Comparison of ENCODE assay signal across 19 cellular contexts in genomic region chr3:178456942-178457341, GRCh38.
DNase-seq lines count a peak whose midpoint lies in the region; ATAC-seq and TF ChIP-seq lines count a peak whose summit lies in the region.
"Had no signal": no experiment of that assay in that cellular context is flagged by ENCODE, and none has a peak within 500 bp of the region (broad histone marks: within the 10 kb centered on the region; RNA-seq: fewer than 3 reads in every experiment).

No MANE protein-coding gene starts in this region.

- H3K36me3 ChIP-seq in endodermal cell (ENCODE audit: control insufficient read depth, insufficient read depth, low read length) (no peaks in the 10 kb centered on the region), neural progenitor cell (no peaks in the 10 kb centered on the region)
- H3K36me3 ChIP-seq: BLaER1, tibial nerve had no signal

- H3K27ac ChIP-seq in endodermal cell (ENCODE audit: low read depth, low read length) (peak overlapping the region; percentile 49), neural progenitor cell (no peak overlapping the region)
- H3K27ac ChIP-seq: BLaER1, GM23248, PC-9, tibial nerve had no signal

- H3K27me3 ChIP-seq in endodermal cell (ENCODE audit: control insufficient read depth, insufficient read depth, low read length, poor library complexity, severe bottlenecking), result no peaks in the 10 kb centered on the region
- H3K27me3 ChIP-seq in neural progenitor cell, result no peaks in the 10 kb centered on the region
- H3K27me3 ChIP-seq: BLaER1 had no signal

- H3K4me1 ChIP-seq in endodermal cell (ENCODE audit: control insufficient read depth, insufficient read depth, low read length), result peaks cover 6% of the 10 kb centered on the region
- H3K4me1 ChIP-seq in neural progenitor cell, result peaks cover 3% of the 10 kb centered on the region
- H3K4me1 ChIP-seq: BLaER1 had no signal

- H3K9me3 Mint-ChIP-seq in endodermal cell (peaks cover 10% of the 10 kb centered on the region), neural progenitor cell (peaks cover 2% of the 10 kb centered on the region)
- H3K9me3 Mint-ChIP-seq in activated T-helper 17 cell treated with anti-CD3 and anti-CD28 coated beads, Interleukin-2, amount 50 U/mL, for 72 hours, result no peaks in the 10 kb centered on the region
- H3K9me3 Mint-ChIP-seq: activated T-helper 1 cell treated with anti-CD3 and anti-CD28 coated beads, Interleukin-12 subunit alpha, Interleukin-12 subunit beta, Interleukin-2, Interleukin-4 antibody, amounts not matched to agents 30 ng/mL and 10 ng/mL and 1 ng/mL, durations not matched to agents 14 hours and 24 hours and 36 hours had no signal

- H3K4me3 ChIP-seq in endodermal cell (ENCODE audit: low read length), result no peak overlapping the region
- H3K4me3 ChIP-seq in neural progenitor cell, result no peak overlapping the region
- H3K4me3 ChIP-seq: BLaER1, GM23248, PC-9, tibial nerve had no signal

- H3K9ac ChIP-seq in endodermal cell (ENCODE audit: extremely low read depth, low read length, poor library complexity, severe bottlenecking) (no peak overlapping the region), neural progenitor cell (no peak overlapping the region)
- H3K9ac ChIP-seq: BLaER1, GM23248 had no signal

- H3K4me3 Mint-ChIP-seq in endodermal cell (no peak overlapping the region), neural progenitor cell (no peak overlapping the region), T-helper 17 cell (no peak overlapping the region)
- H3K4me3 Mint-ChIP-seq in activated T-helper 17 cell treated with anti-CD3 and anti-CD28 coated beads, Interleukin-2, amount 50 U/mL, for 72 hours, result no peak overlapping the region
- H3K4me3 Mint-ChIP-seq: activated CD8-positive, alpha-beta T cell treated with anti-CD3 and anti-CD28 coated beads, Interleukin-2, amount 10 ng/mL, durations not matched to agents 7 days and 5 days; activated T-helper 1 cell treated with anti-CD3 and anti-CD28 coated beads, Interleukin-12 subunit alpha, Interleukin-12 subunit beta, Interleukin-2, Interleukin-4 antibody, amounts not matched to agents 30 ng/mL and 10 ng/mL and 1 ng/mL, durations not matched to agents 14 hours and 24 hours and 36 hours had no signal

- H3K79me2 ChIP-seq in neural progenitor cell (ENCODE audit: low read depth), result no peaks in the 10 kb centered on the region

- H3K4me1 Mint-ChIP-seq in endodermal cell (peaks cover 3% of the 10 kb centered on the region), neural progenitor cell (peaks cover 16% of the 10 kb centered on the region), T-helper 17 cell (peaks cover 2% of the 10 kb centered on the region)
- no peaks in the 10 kb centered on the region for H3K4me1 Mint-ChIP-seq in activated T-helper 17 cell treated with anti-CD3 and anti-CD28 coated beads, Interleukin-2, amount 50 U/mL, for 72 hours

- TF ChIP-seq CTCF in endodermal cell (conservative IDR thresholded peaks at IDR 0.05), result no peak
- no peak for TF ChIP-seq CTCF in neural progenitor cell (IDR thresholded peaks at IDR 0.05)

- H3K27ac Mint-ChIP-seq in endodermal cell, result no peak overlapping the region
- H3K27ac Mint-ChIP-seq in neural progenitor cell, result peak overlapping the region; percentile 51
- no peak overlapping the region for H3K27ac Mint-ChIP-seq in activated T-helper 17 cell treated with anti-CD3 and anti-CD28 coated beads, Interleukin-2, amount 50 U/mL, for 72 hours
- no peak overlapping the region for H3K27ac Mint-ChIP-seq in T-helper 17 cell
- H3K27ac Mint-ChIP-seq: activated CD8-positive, alpha-beta T cell treated with anti-CD3 and anti-CD28 coated beads, Interleukin-2, amount 10 ng/mL, durations not matched to agents 7 days and 5 days; activated T-helper 1 cell treated with anti-CD3 and anti-CD28 coated beads, Interleukin-12 subunit alpha, Interleukin-12 subunit beta, Interleukin-2, Interleukin-4 antibody, amounts not matched to agents 30 ng/mL and 10 ng/mL and 1 ng/mL, durations not matched to agents 14 hours and 24 hours and 36 hours had no signal

- H4K20me1 ChIP-seq in neural progenitor cell (ENCODE audit: low read depth), result no peaks in the 10 kb centered on the region
- H4K20me1 ChIP-seq: BLaER1 had no signal

- 92 to 95% methylated on average over 5 of the region's 5 CpGs for WGBS in endodermal cell (ENCODE audit: insufficient coverage in 1 of 2, insufficient read length in 1 of 2), 2 experiments

- H3K9me3 ChIP-seq in endodermal cell (ENCODE audit: control insufficient read depth, low read length) (peaks cover 10% of the 10 kb centered on the region), neural progenitor cell (ENCODE audit: low read depth) (no peaks in the 10 kb centered on the region), T-helper 17 cell (ENCODE audit: control insufficient read depth, low read length, poor library complexity, severe bottlenecking) (no peaks in the 10 kb centered on the region)
- H3K9me3 ChIP-seq: tibial nerve had no signal

- H3K36me3 Mint-ChIP-seq in endodermal cell (ENCODE audit: low read depth) (peaks cover 5% of the 10 kb centered on the region), neural progenitor cell (no peaks in the 10 kb centered on the region), T-helper 17 cell (ENCODE audit: low read depth) (no peaks in the 10 kb centered on the region)
- no peaks in the 10 kb centered on the region for H3K36me3 Mint-ChIP-seq in activated T-helper 17 cell treated with anti-CD3 and anti-CD28 coated beads, Interleukin-2, amount 50 U/mL, for 72 hours (ENCODE audit: low read depth)

- H3F3A ChIP-seq in neural progenitor cell (ENCODE audit: low read depth), result no peaks in the 10 kb centered on the region

- DNase-seq in endodermal cell (no peak), neural progenitor cell (ENCODE audit: low spot score) (no peak), T-helper 17 cell (no peak)
- DNase-seq: activated CD8-positive, alpha-beta T cell treated with anti-CD3 and anti-CD28 coated beads, Interleukin-2, amount 10 ng/mL, durations not matched to agents 7 days and 5 days; central memory CD4-positive, alpha-beta T cell; DMS 273 treated with DMSO at 0.1 percent for 48 hours; effector memory CD4-positive, alpha-beta T cell; GF-D8; GM23248; NCI-H1436; PC-9; small intestine had no signal

- no peak overlapping the region for H3K4me2 ChIP-seq in neural progenitor cell
- H3K4me2 ChIP-seq: BLaER1, PC-9 had no signal

- peak overlapping the region; percentile 7 for H2AFZ ChIP-seq in neural progenitor cell (replicated peaks)
- H2AFZ ChIP-seq: GM23248, PC-9 had no signal

- H3K27me3 Mint-ChIP-seq in endodermal cell (ENCODE audit: insufficient read depth) (no peaks in the 10 kb centered on the region), neural progenitor cell (ENCODE audit: insufficient read depth, low read depth) (no peaks in the 10 kb centered on the region), T-helper 17 cell (peaks cover 51% of the 10 kb centered on the region)
- H3K27me3 Mint-ChIP-seq in activated T-helper 17 cell treated with anti-CD3 and anti-CD28 coated beads, Interleukin-2, amount 50 U/mL, for 72 hours, result peaks cover 31% of the 10 kb centered on the region

- ATAC-seq in GM19395 (IDR thresholded peaks at IDR 0.05; ENCODE audit: unreplicated experiment) (peak; percentile 79), HG03025 (IDR thresholded peaks at IDR 0.05; ENCODE audit: low FRiP score, unreplicated experiment) (peak; percentile 67), HG02610 (IDR thresholded peaks at IDR 0.05; ENCODE audit: unreplicated experiment) (no peak), T-helper 17 cell (no peak)
- no peak for ATAC-seq in activated T-helper 17 cell treated with anti-CD3 and anti-CD28 coated beads, Interleukin-2, amount 50 U/mL, for 72 hours (replicated peaks)
- ATAC-seq: activated CD8-positive, alpha-beta T cell treated with anti-CD3 and anti-CD28 coated beads, Interleukin-2, amount 10 ng/mL, durations not matched to agents 7 days and 5 days had no signal

Comparison
In these comparisons a context has a peak if more than half of its experiments do, and no peak if none do; other contexts are left out.
1. ATAC-seq: peak in GM19395 (single experiment) and HG03025 (single experiment); none in activated T-helper 17 cell treated with anti-CD3 and anti-CD28 coated beads, Interleukin-2, amount 50 U/mL, for 72 hours (single experiment), HG02610 (single experiment) and T-helper 17 cell (single experiment).